ENCODE assay signal across 19 cellular contexts in the genomic region with DNA sequence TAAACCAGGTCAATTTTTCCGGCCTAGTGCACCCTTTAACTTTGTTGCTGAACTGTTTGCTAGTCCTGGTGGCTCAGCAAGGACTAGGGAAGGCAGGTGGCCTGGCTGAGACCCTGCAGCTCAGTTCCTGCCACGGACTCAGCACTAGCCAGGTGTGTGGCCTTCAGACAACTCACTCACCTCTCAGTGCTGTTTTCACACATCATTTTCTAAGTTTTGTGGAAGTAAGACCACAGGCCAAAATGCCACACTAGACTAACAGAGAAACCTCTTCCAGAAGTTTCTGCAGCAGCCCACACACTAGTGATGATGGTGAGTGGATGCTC.
A peak's percentile ranks its signal among the peaks of the same experiment; 100 is the strongest.
DNase-seq lines count a peak whose midpoint lies in the region; ATAC-seq, FAIRE-seq and TF ChIP-seq lines count a peak whose summit lies in the region.
"Had no signal": no experiment of that assay in that cellular context is flagged by ENCODE, and none has a peak within 500 bp of the region (broad histone marks: within the 10 kb centered on the region; RNA-seq: fewer than 3 reads in every experiment).

No MANE protein-coding gene starts in this region.

- H3K4me1 ChIP-seq in IMR-90 (ENCODE audit: control insufficient read depth, insufficient read depth, low read length) = no peaks in the 10 kb centered on the region
- peaks cover 36% of the 10 kb centered on the region for H3K4me1 ChIP-seq in HepG2 (ENCODE audit: insufficient read depth, low read length)
- no peaks in the 10 kb centered on the region for H3K4me1 ChIP-seq in GM23248 (ENCODE audit: insufficient read depth)
- H3K4me1 ChIP-seq: A549 had no signal

- H3K14ac ChIP-seq in IMR-90 (replicated peaks; ENCODE audit: low read depth, low read length) = no peak overlapping the region

- no peak overlapping the region for H3K9ac ChIP-seq in IMR-90 (ENCODE audit: low read depth, low read length)
- H3K9ac ChIP-seq in HepG2 (ENCODE audit: insufficient read depth, low read depth, low read length) = peak overlapping the region; percentile 33; the same call in 1 of the 2 replicates
- H3K9ac ChIP-seq in GM23248 = no peak overlapping the region

- no peak for TF ChIP-seq CTCF in IMR-90 (conservative IDR thresholded peaks at IDR 0.05; ENCODE audit: low read depth, low read length)
- no peak for TF ChIP-seq CTCF in WTC11 (IDR thresholded peaks at IDR 0.05)
- TF ChIP-seq CTCF in HepG2 (CRISPR knock-in tag; IDR thresholded peaks at IDR 0.05) = no peak

- H3K18ac ChIP-seq in IMR-90 (ENCODE audit: low read depth, low read length) = no peak overlapping the region

- H3K9me2 ChIP-seq in GM23248 (ENCODE audit: insufficient read depth) = no peaks in the 10 kb centered on the region

- no peak overlapping the region for H2BK15ac ChIP-seq in IMR-90 (ENCODE audit: low read depth, low read length)

- H3K9me1 ChIP-seq in IMR-90 (ENCODE audit: insufficient read depth, low read length) = no peaks in the 10 kb centered on the region

- dilution Hi-C loops in IMR-90 (cut with HindIII; ENCODE audit: low sequenced_read_pairs, unreplicated experiment) = no loop called here

- WGBS in IMR-90 (ENCODE audit: extremely low coverage in 2 of 2, insufficient read length in 1 of 2), 2 experiments = no CpG with 5 or more reads among the region's 2 CpGs
- 0% methylated on average over 2 of the region's 2 CpGs for WGBS in HepG2 (ENCODE audit: low lambda C conversion rate)
- WGBS in GM23248 (ENCODE audit: low coverage in 1 of 2, low lambda C conversion rate in 2 of 2, missing lambda C conversion rate in 2 of 2), 2 experiments = 70 to 79% methylated on average over 2 of the region's 2 CpGs

- H3K4me3 Mint-ChIP-seq in WTC11 = no peak overlapping the region
- H3K4me3 Mint-ChIP-seq: GM23338, HFFc6 had no signal

- no peaks in the 10 kb centered on the region for H3F3A ChIP-seq in GM23248 (ENCODE audit: insufficient read depth)

- ATAC-seq in IMR-90 (ENCODE audit: low read depth) = no peak
- ATAC-seq in WTC11 = no peak
- peak; percentile 63 for ATAC-seq in HepG2
- ATAC-seq: A549, PC-3 had no signal

- H3K9me3 ChIP-seq in IMR-90 (ENCODE audit: control insufficient read depth, insufficient read depth, low read length) (peaks cover 5% of the 10 kb centered on the region; the same call in 1 of the 2 replicates), HepG2 (ENCODE audit: low read length) (no peaks in the 10 kb centered on the region), GM23248 (ENCODE audit: low read depth) (no peaks in the 10 kb centered on the region)

- peaks cover 58% of the 10 kb centered on the region for H3K27me3 Mint-ChIP-seq in WTC11 (ENCODE audit: low read depth)

- TF ChIP-seq RAD21 in IMR-90 (IDR thresholded peaks at IDR 0.05; ENCODE audit: low read length) (no peak), HepG2 (CRISPR knock-in tag; IDR thresholded peaks at IDR 0.05) (no peak)

- no peak overlapping the region for H2BK5ac ChIP-seq in IMR-90 (ENCODE audit: low read depth, low read length, poor library complexity, severe bottlenecking)

- H3K4me2 ChIP-seq in IMR-90 (ENCODE audit: low read depth, low read length) = no peak overlapping the region
- H3K4me2 ChIP-seq in HepG2 (ENCODE audit: low read depth, low read length) = peak overlapping the region; percentile 89
- no peak overlapping the region for H3K4me2 ChIP-seq in GM23248 (ENCODE audit: unreplicated experiment)
- H3K4me2 ChIP-seq: A549, GM23338 had no signal

- no peak overlapping the region for H2AFZ ChIP-seq in IMR-90 (replicated peaks; ENCODE audit: low read length, poor library complexity)
- H2AFZ ChIP-seq in HepG2 (ENCODE audit: low read length) = peak overlapping the region; percentile 48
- no peak overlapping the region for H2AFZ ChIP-seq in GM23248
- H2AFZ ChIP-seq: GM23338 had no signal

- H3K56ac ChIP-seq in IMR-90 (ENCODE audit: extremely low read depth, insufficient read depth, low read length) = no peak overlapping the region

- in situ Hi-C loops in IMR-90 (cut with MboI; ENCODE audit: low sequenced_read_pairs) (loop anchor here (25.0 kb wide), 1 partner anchor 239 kb away; no protein-coding TSS in a partner anchor), HepG2 (cut with HindIII; ENCODE audit: extremely low pct_ligation_motif_present, low pct_unique_long_range_greater_than_20kb) (loop anchor here (25.0 kb wide), 1 partner anchor 264 kb away; no protein-coding TSS in a partner anchor), GM23248 (cut with MboI) (loop anchor here (25.0 kb wide), 2 partner anchors 239 to 639 kb away; no protein-coding TSS in a partner anchor)

- CTCF ChIA-PET in IMR-90 (lab: Yijun Ruan, JAX) (no interaction called here), WTC11 (lab: Charles Lee) (interaction anchor here (0.7 to 2.3 kb wide), 29 partner anchors 9 to 592 kb away, joined by 3 to 18 read pairs (median 5); partner anchors contain the start of gene CEP68), HepG2 (lab: Yijun Ruan, JAX; ENCODE audit: low intra/inter-chr PET ratio, low total read pairs) (interaction anchor here (1.7 kb wide), 1 partner anchor 117 kb away, joined by 5 read pairs; no protein-coding TSS in a partner anchor)

- no peak overlapping the region for H4K5ac ChIP-seq in IMR-90 (ENCODE audit: low read depth, low read length)

- H3K36me3 ChIP-seq in IMR-90 (ENCODE audit: control insufficient read depth, insufficient read depth, low read length) (no peaks in the 10 kb centered on the region), HepG2 (replicated peaks in 1 of 2; ENCODE audit: control insufficient read depth in 1 of 2, insufficient read depth in 2 of 2, low read length in 2 of 2) (no peaks in the 10 kb centered on the region), GM23248 (ENCODE audit: low read depth) (no peaks in the 10 kb centered on the region)

- H3K4me1 Mint-ChIP-seq in WTC11 = peaks cover 20% of the 10 kb centered on the region

- H2BK20ac ChIP-seq in IMR-90 (ENCODE audit: low read depth, low read length) = no peak overlapping the region

- H3K27ac Mint-ChIP-seq in WTC11 = no peak overlapping the region
- H3K27ac Mint-ChIP-seq: GM23338, HFFc6 had no signal

- H3K4me3 ChIP-seq in IMR-90 (ENCODE audit: insufficient read depth, low read depth, low read length) (no peak overlapping the region), HepG2 (replicated peaks in 1 of 3; ENCODE audit: insufficient read depth in 1 of 3, low read depth in 2 of 3, low read length in 3 of 3) (peak overlapping the region in 2 of 3 experiments; percentile 37 to 51; a peak in 4 of 6 replicates), GM23248 (no peak overlapping the region)
- H3K4me3 ChIP-seq: A549, GM23338 had no signal

- H3K23ac ChIP-seq in IMR-90 (ENCODE audit: low read depth, low read length) = no peak overlapping the region

- TF ChIP-seq POLR2A in IMR-90 (IDR thresholded peaks at IDR 0.05; ENCODE audit: low read depth, low read length) (no peak), HepG2 (IDR thresholded peaks at IDR 0.05; ENCODE audit: insufficient read depth in 1 of 2, low read depth in 2 of 2, low read length in 2 of 2) (no peak)

- intact Hi-C loops in IMR-90 (cut with micrococcal nuclease) = no loop called here
- intact Hi-C loops in HepG2 (cut with micrococcal nuclease; ENCODE audit: unreplicated experiment) = no loop called here
- intact Hi-C loops in posterior vena cava (cut with DNase I) = no loop called here

- H3K27ac ChIP-seq in IMR-90 (ENCODE audit: insufficient read depth, low read length) (no peak overlapping the region), HepG2 (ENCODE audit: extremely low read length, insufficient read depth, low read length) (peak overlapping the region; percentile 77), GM23248 (no peak overlapping the region)
- H3K27ac ChIP-seq: A549 had no signal

- BruUV-seq in IMR-90 (replicated peaks; lab: Mats Ljungman, UMichigan) = no TSS peak
- no TSS peak for BruUV-seq in HepG2 (replicated peaks; lab: Mats Ljungman, UMichigan)

- TF ChIP-seq EP300 in HepG2 (IDR thresholded peaks at IDR 0.05; ENCODE audit: low read depth in 2 of 2, low read length in 2 of 2) (no peak), HepG2 (CRISPR knock-in tag; IDR thresholded peaks at IDR 0.05; ENCODE audit: borderline replicate concordance) (no peak)

- no peak for FAIRE-seq in HepG2 (lab: Jason Lieb, UNC)
- FAIRE-seq: A549, GM12892 had no signal

- H2AK5ac ChIP-seq in IMR-90 (ENCODE audit: low read depth, low read length) = no peak overlapping the region

- DNase-seq in IMR-90 (no peak), WTC11 (ENCODE audit: low spot score) (no peak), HepG2 (ENCODE audit: low spot score) (no peak), posterior vena cava (ENCODE audit: low spot score) (peak; percentile 1), GM23248 (no peak), NCI-H345 treated with DMSO at 0.1 percent for 48 hours (lab: John Stamatoyannopoulos, UW; ENCODE audit: unreplicated experiment) (no peak)
- DNase-seq in activated CD8-positive, alpha-beta memory T cell treated with anti-CD3 and anti-CD28 coated beads for 24 hours = no peak
- DNase-seq: DMS53; HFFc6; NCI-H1048; NCI-H1694; NCI-H2107; NCI-H226; NCI-H526 treated with DMSO at 0.1 percent for 48 hours; NK-92 treated with Interleukin-12 subunit alpha and Interleukin-12 subunit beta, amount 100 ng/mL, for 24 hours; PC-3 had no signal

- H3K9me3 Mint-ChIP-seq in WTC11 = peaks cover 26% of the 10 kb centered on the region

- no peaks in the 10 kb centered on the region for H3K79me2 ChIP-seq in HepG2 (ENCODE audit: insufficient read depth, low read length)
- no peaks in the 10 kb centered on the region for H3K79me2 ChIP-seq in GM23248 (ENCODE audit: insufficient read depth)

- no peak overlapping the region for H2BK120ac ChIP-seq in IMR-90 (ENCODE audit: low read depth, low read length)

- peaks cover 26% of the 10 kb centered on the region for H3K27me3 ChIP-seq in IMR-90 (ENCODE audit: control insufficient read depth, insufficient read depth, low read length)
- no peaks in the 10 kb centered on the region for H3K27me3 ChIP-seq in HepG2 (ENCODE audit: control insufficient read depth in 1 of 2, insufficient read depth in 2 of 2, low read length in 2 of 2)
- H3K27me3 ChIP-seq in GM23248 (replicated peaks; ENCODE audit: insufficient read depth) = no peaks in the 10 kb centered on the region

- no peak overlapping the region for H4K91ac ChIP-seq in IMR-90 (ENCODE audit: insufficient read depth, low read depth, low read length)

- H3K79me1 ChIP-seq in IMR-90 (ENCODE audit: low read depth in 1 of 2, low read length in 2 of 2) = no peaks in the 10 kb centered on the region

- no peak overlapping the region for H3K4ac ChIP-seq in IMR-90 (ENCODE audit: low read depth, low read length)

- peak overlapping the region; percentile 50 for H2AK9ac ChIP-seq in IMR-90 (replicated peaks; ENCODE audit: low read depth, low read length, poor library complexity)

- H4K20me1 ChIP-seq in IMR-90 (ENCODE audit: insufficient read depth, low read length) (no peaks in the 10 kb centered on the region), HepG2 (ENCODE audit: insufficient read depth, low read length) (no peaks in the 10 kb centered on the region), GM23248 (ENCODE audit: insufficient read depth) (no peaks in the 10 kb centered on the region)

- H3K36me3 Mint-ChIP-seq in WTC11 = peaks cover 24% of the 10 kb centered on the region

- POLR2A ChIA-PET in IMR-90 (lab: Charles Lee; ENCODE audit: unreplicated experiment) (no interaction called here), WTC11 (lab: Charles Lee) (no interaction called here), HepG2 (lab: Yijun Ruan, JAX) (interaction anchor here (0.9 to 2.2 kb wide), 12 partner anchors 14 to 304 kb away, joined by 3 to 37 read pairs (median 6); partner anchors contain the start of genes ACTR2, CEP68, RAB1A and SLC1A4)

- H4K8ac ChIP-seq in IMR-90 (ENCODE audit: low read depth in 2 of 2, low read length in 2 of 2) = no peak overlapping the region

Comparison
In these comparisons a context has a peak if more than half of its experiments do, and no peak if none do; other contexts are left out.
1. H3K4me3 ChIP-seq: peak in HepG2 (2 of 3); none in IMR-90 (single experiment) and GM23248 (single experiment).